In the genomic region with DNA sequence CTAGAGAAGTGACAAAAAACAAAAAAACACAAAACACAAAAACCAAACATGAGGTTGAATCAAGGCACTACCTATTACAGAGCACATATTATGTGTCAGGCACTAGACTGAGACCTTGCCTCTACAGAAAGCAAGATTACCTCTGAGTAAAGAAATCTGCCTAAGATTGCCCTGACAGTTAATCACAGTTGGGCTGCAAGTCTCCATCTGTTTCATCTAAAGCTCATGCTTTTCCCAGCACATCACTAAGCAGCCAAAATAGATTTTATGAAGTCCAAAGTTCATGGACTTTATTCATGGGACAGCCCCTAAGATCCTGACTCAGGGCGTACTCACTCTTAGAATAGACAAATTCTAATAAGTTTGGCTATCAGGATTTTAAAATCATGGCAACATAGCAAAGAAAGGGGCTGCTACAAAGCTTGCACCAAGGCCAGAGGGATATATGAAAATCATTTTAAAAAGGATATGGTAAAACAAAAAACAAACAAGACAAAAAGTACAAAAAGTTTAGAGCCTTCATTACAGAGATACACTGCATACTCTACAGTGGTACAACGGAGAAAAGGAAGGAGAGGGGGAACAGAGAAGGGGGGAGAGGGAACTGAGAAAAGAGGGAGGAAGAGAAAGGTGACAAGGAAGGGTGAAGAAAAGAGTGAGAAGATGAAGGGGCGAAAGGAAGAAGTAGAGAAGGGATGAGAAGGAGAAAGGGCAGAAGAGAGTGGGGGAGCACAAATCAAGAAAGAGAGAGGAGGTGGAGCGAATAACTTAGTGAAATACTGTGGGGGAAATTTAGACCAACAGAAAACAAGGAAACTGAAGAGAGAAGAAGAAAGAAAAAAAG, we compare ENCODE assay signal across 8 cellular contexts. TPM values are rescaled to one million over a fixed set of nuclear protein-coding genes. Genes with fewer than 3 reads are reported as not detected.
A peak's percentile ranks its signal among the peaks of the same experiment; 100 is the strongest.
DNase-seq lines count a peak whose midpoint lies in the region; ATAC-seq and TF ChIP-seq lines count a peak whose summit lies in the region.

No MANE protein-coding gene starts in this region.

- 60 to 80% methylated on average over 4 of the region's 4 CpGs for WGBS in body of pancreas, 2 donors
- 86% methylated on average over 3 of the region's 4 CpGs for WGBS in mesenchymal stem cell

- H3K23ac ChIP-seq in mesenchymal stem cell (ENCODE audit: low read length in 2 of 2): no peak overlapping the region

- H3K4me2 ChIP-seq in mesenchymal stem cell (ENCODE audit: low read length, poor library complexity, severe bottlenecking): no peak overlapping the region

- peak overlapping the region; percentile 92 for H3K9ac ChIP-seq in mesenchymal stem cell (ENCODE audit: low read length)

- H3K27ac ChIP-seq in 22Rv1 (peak overlapping the region; percentile 45), body of pancreas (no peak overlapping the region), mesenchymal stem cell (ENCODE audit: low read length, poor library complexity, severe bottlenecking) (peak overlapping the region; percentile 70)

- H3K18ac ChIP-seq in mesenchymal stem cell (ENCODE audit: low read depth in 1 of 2, low read length in 2 of 2): no peak overlapping the region

- no peak for TF ChIP-seq POLR2A in body of pancreas (IDR thresholded peaks at IDR 0.05)

- in situ Hi-C loops in HAP-1 (cut with MboI; ENCODE audit: low sequenced_read_pairs): no loop called here

- intact Hi-C loops in body of pancreas (cut with DNase I): no loop called here

- H2BK15ac ChIP-seq in mesenchymal stem cell (ENCODE audit: low read depth, poor library complexity, severe bottlenecking): no peak overlapping the region

- no peak overlapping the region for H2AK5ac ChIP-seq in mesenchymal stem cell (ENCODE audit: low read length, severe bottlenecking)

- no peak overlapping the region for H2AFZ ChIP-seq in mesenchymal stem cell (ENCODE audit: low read depth, low read length)

- no peak overlapping the region for H4K91ac ChIP-seq in mesenchymal stem cell (ENCODE audit: low read length)

- DNase-seq in HFF-Myc (ENCODE audit: extremely low read depth, low read depth): peak; percentile 58
- DNase-seq in body of pancreas: no peak
- peak; percentile 73 for DNase-seq in mesenchymal stem cell
- no peak for DNase-seq in HAP-1 (ENCODE audit: low spot score in 2 of 2)
- DNase-seq in mesenteric fat pad (ENCODE audit: low spot score): no peak

- H3K9me3 ChIP-seq in body of pancreas (peaks cover 0 to 6% (median 0%) of the 10 kb centered on the region in 3 donors), mesenchymal stem cell (ENCODE audit: control insufficient read depth, low read length) (peaks cover 4% of the 10 kb centered on the region), HAP-1 (peaks cover 3% of the 10 kb centered on the region; the same call in 1 of the 2 replicates)

- TF ChIP-seq CTCF in 22Rv1 (IDR thresholded peaks at IDR 0.05) (no peak), HFF-Myc (IDR thresholded peaks at IDR 0.05; ENCODE audit: low read depth, low read length, missing control alignments) (no peak), body of pancreas (IDR thresholded peaks at IDR 0.05) (no peak)

- no peaks in the 10 kb centered on the region for H3K27me3 ChIP-seq in body of pancreas
- H3K27me3 ChIP-seq in mesenchymal stem cell (ENCODE audit: control insufficient read depth in 1 of 2, insufficient read depth in 1 of 2, low read length in 2 of 2): no peaks in the 10 kb centered on the region
- H3K27me3 ChIP-seq in HAP-1 (ENCODE audit: low read depth): no peaks in the 10 kb centered on the region

- no peak overlapping the region for H2BK5ac ChIP-seq in mesenchymal stem cell (ENCODE audit: low read depth, low read length, poor library complexity, severe bottlenecking)

- H4K8ac ChIP-seq in mesenchymal stem cell (ENCODE audit: low read length): no peak overlapping the region

- no peaks in the 10 kb centered on the region for H3K36me3 ChIP-seq in body of pancreas (replicated peaks in 1 of 2; ENCODE audit: insufficient read depth in 1 of 2, low read depth in 2 of 2)
- H3K36me3 ChIP-seq in mesenchymal stem cell (ENCODE audit: control insufficient read depth in 1 of 2, insufficient read depth in 2 of 2, low read depth in 1 of 2, low read length in 2 of 2): peaks cover 6 to 45% of the 10 kb centered on the region in 2 experiments
- H3K36me3 ChIP-seq in HAP-1 (replicated peaks): no peaks in the 10 kb centered on the region; the same call in 1 of the 2 replicates

- no peak overlapping the region for H3K4me3 ChIP-seq in HFF-Myc (replicated peaks; ENCODE audit: low read depth, low read length)
- no peak overlapping the region for H3K4me3 ChIP-seq in body of pancreas
- peak overlapping the region in 1 of 2 experiments; percentile 38 for H3K4me3 ChIP-seq in mesenchymal stem cell (ENCODE audit: insufficient read depth in 1 of 2, low read depth in 1 of 2, low read length in 2 of 2)
- H3K4me3 ChIP-seq in HAP-1: no peak overlapping the region

- peaks cover 11% of the 10 kb centered on the region for H3K4me1 ChIP-seq in body of pancreas
- H3K4me1 ChIP-seq in mesenchymal stem cell (ENCODE audit: control insufficient read depth, insufficient read depth, low read depth, low read length): no peaks in the 10 kb centered on the region
- no peaks in the 10 kb centered on the region for H3K4me1 ChIP-seq in HAP-1

- no peak overlapping the region for H3K4ac ChIP-seq in mesenchymal stem cell (ENCODE audit: low read depth in 1 of 2, low read length in 2 of 2)

- H3K14ac ChIP-seq in mesenchymal stem cell (ENCODE audit: low read length in 2 of 2): no peak overlapping the region

- no peak overlapping the region for H2BK120ac ChIP-seq in mesenchymal stem cell (ENCODE audit: low read depth, low read length)

- ATAC-seq in body of pancreas (peak; percentile 50), GM19328 (IDR thresholded peaks at IDR 0.05; ENCODE audit: unreplicated experiment) (no peak), GM21367 (IDR thresholded peaks at IDR 0.05; ENCODE audit: unreplicated experiment) (no peak)

- peaks cover 16% of the 10 kb centered on the region for H3K79me1 ChIP-seq in mesenchymal stem cell (replicated peaks; ENCODE audit: low read length, poor library complexity, severe bottlenecking)

- H2BK12ac ChIP-seq in mesenchymal stem cell (ENCODE audit: low read length in 2 of 2): no peak overlapping the region

RNA-seq across cellular contexts. Expression of a gene that starts 58.2 kb away (rescaled TPM):
- 10 to 100 TPM; 20.8 to 27.5 TPM for total RNA-seq in body of pancreas
- polyA plus RNA-seq in mesenchymal stem cell (2013, experiment 1 of 2): 9.7 TPM
- 9.5 TPM for polyA plus RNA-seq in mesenchymal stem cell (2013, experiment 2 of 2)
- total RNA-seq in mesenteric fat pad: 27.1 TPM

Comparison
In these comparisons a context has a peak if more than half of its experiments do, and no peak if none do; other contexts are left out.
1. H3K27ac ChIP-seq: peak in 22Rv1 (single experiment) and mesenchymal stem cell (single experiment); none in body of pancreas (0 of 4).
2. DNase-seq: peak in HFF-Myc (single experiment) and mesenchymal stem cell (single experiment); none in body of pancreas (0 of 4), HAP-1 (0 of 2) and mesenteric fat pad (single experiment).